In genomic region chr3:48845170-48845569, GRCh38 we compare ENCODE assay signal across 11 cellular contexts. TPM values are rescaled to one million over a fixed set of nuclear protein-coding genes. Genes with fewer than 3 reads are reported as not detected.
A peak's percentile ranks its signal among the peaks of the same experiment; 100 is the strongest.
DNase-seq lines count a peak whose midpoint lies in the region; ATAC-seq and TF ChIP-seq lines count a peak whose summit lies in the region.
"Had no signal": no experiment of that assay in that cellular context is flagged by ENCODE, and none has a peak within 500 bp of the region (broad histone marks: within the 10 kb centered on the region; RNA-seq: fewer than 3 reads in every experiment).

No MANE protein-coding gene starts in this region.

- TF ChIP-seq CTCF in glutamatergic neuron (IDR thresholded peaks at IDR 0.05; ENCODE audit: partially characterized antibody, unreplicated experiment), result no peak
- TF ChIP-seq CTCF in type B pancreatic cell (conservative IDR thresholded peaks at IDR 0.05), result no peak

- H3K4me1 Mint-ChIP-seq in activated naive CD8-positive, alpha-beta T cell (ENCODE audit: low read depth), result peaks cover 29% of the 10 kb centered on the region
- H3K4me1 Mint-ChIP-seq in activated naive CD8-positive, alpha-beta T cell treated with anti-CD3 and anti-CD28 coated beads, Interleukin-2, amount 50 U/mL, for 24 hours, result peaks cover 24% of the 10 kb centered on the region
- H3K4me1 Mint-ChIP-seq in T-helper 17 cell (peaks cover 16% of the 10 kb centered on the region), glutamatergic neuron (ENCODE audit: low read depth, unreplicated experiment) (peaks cover 8% of the 10 kb centered on the region), type B pancreatic cell (ENCODE audit: unreplicated experiment) (peaks cover 12% of the 10 kb centered on the region)

- DNase-seq in activated naive CD8-positive, alpha-beta T cell treated with anti-CD3 and anti-CD28 coated beads, Interleukin-2, amount 50 U/mL, for 24 hours, result no peak
- DNase-seq in T-helper 17 cell, result no peak
- DNase-seq in glutamatergic neuron, result no peak
- no peak for DNase-seq in type B pancreatic cell (ENCODE audit: extremely low spot score, unreplicated experiment)
- DNase-seq in stimulated activated naive CD4-positive, alpha-beta T cell (lab: John Stamatoyannopoulos, UW), result no peak
- no peak for DNase-seq in NCI-H2107 treated with DMSO at 0.1 percent for 48 hours (lab: John Stamatoyannopoulos, UW; ENCODE audit: unreplicated experiment)
- DNase-seq: DMS153, left cardiac atrium had no signal

- no peak for ATAC-seq in activated naive CD8-positive, alpha-beta T cell treated with anti-CD3 and anti-CD28 coated beads, Interleukin-2, amount 50 U/mL, for 24 hours
- no peak for ATAC-seq in T-helper 17 cell
- ATAC-seq in GM19455 (IDR thresholded peaks at IDR 0.05; ENCODE audit: unreplicated experiment), result no peak
- ATAC-seq: left cardiac atrium had no signal

- H3K27me3 Mint-ChIP-seq in activated naive CD8-positive, alpha-beta T cell, result no peaks in the 10 kb centered on the region
- H3K27me3 Mint-ChIP-seq in activated naive CD8-positive, alpha-beta T cell treated with anti-CD3 and anti-CD28 coated beads, Interleukin-2, amount 50 U/mL, for 24 hours, result no peaks in the 10 kb centered on the region
- no peaks in the 10 kb centered on the region for H3K27me3 Mint-ChIP-seq in T-helper 17 cell
- H3K27me3 Mint-ChIP-seq in glutamatergic neuron (ENCODE audit: unreplicated experiment), result no peaks in the 10 kb centered on the region
- no peaks in the 10 kb centered on the region for H3K27me3 Mint-ChIP-seq in type B pancreatic cell
- H3K27me3 Mint-ChIP-seq: dendritic cell treated with granulocyte-macrophage colony-stimulating factor and Interleukin-4, amounts not matched to agents 40 ng/mL and 50 ng/mL, for 4 days had no signal

- H3K4me3 Mint-ChIP-seq in activated naive CD8-positive, alpha-beta T cell, result peak overlapping the region; percentile 73
- H3K4me3 Mint-ChIP-seq in activated naive CD8-positive, alpha-beta T cell treated with anti-CD3 and anti-CD28 coated beads, Interleukin-2, amount 50 U/mL, for 24 hours, result no peak overlapping the region
- peak overlapping the region; percentile 50 for H3K4me3 Mint-ChIP-seq in T-helper 17 cell
- H3K4me3 Mint-ChIP-seq in glutamatergic neuron (ENCODE audit: unreplicated experiment), result peak overlapping the region; percentile 49
- peak overlapping the region; percentile 56 for H3K4me3 Mint-ChIP-seq in type B pancreatic cell

- peaks cover 2% of the 10 kb centered on the region for H3K36me3 Mint-ChIP-seq in activated naive CD8-positive, alpha-beta T cell
- H3K36me3 Mint-ChIP-seq in activated naive CD8-positive, alpha-beta T cell treated with anti-CD3 and anti-CD28 coated beads, Interleukin-2, amount 50 U/mL, for 24 hours (ENCODE audit: low read depth), result peaks cover 7% of the 10 kb centered on the region
- no peaks in the 10 kb centered on the region for H3K36me3 Mint-ChIP-seq in T-helper 17 cell (ENCODE audit: low read depth)
- H3K36me3 Mint-ChIP-seq in glutamatergic neuron (ENCODE audit: unreplicated experiment), result no peaks in the 10 kb centered on the region
- H3K36me3 Mint-ChIP-seq in type B pancreatic cell, result no peaks in the 10 kb centered on the region

- no peaks in the 10 kb centered on the region for H3K9me3 Mint-ChIP-seq in activated naive CD8-positive, alpha-beta T cell (ENCODE audit: low read depth)
- no peaks in the 10 kb centered on the region for H3K9me3 Mint-ChIP-seq in activated naive CD8-positive, alpha-beta T cell treated with anti-CD3 and anti-CD28 coated beads, Interleukin-2, amount 50 U/mL, for 24 hours
- H3K9me3 Mint-ChIP-seq in glutamatergic neuron (ENCODE audit: unreplicated experiment) (no peaks in the 10 kb centered on the region), type B pancreatic cell (no peaks in the 10 kb centered on the region)
- H3K9me3 Mint-ChIP-seq: dendritic cell treated with granulocyte-macrophage colony-stimulating factor and Interleukin-4, amounts not matched to agents 40 ng/mL and 50 ng/mL, for 4 days had no signal

- no peaks in the 10 kb centered on the region for H3K9me3 ChIP-seq in T-helper 17 cell (ENCODE audit: control insufficient read depth, low read length, poor library complexity, severe bottlenecking)

- no peak overlapping the region for H3K27ac Mint-ChIP-seq in activated naive CD8-positive, alpha-beta T cell
- no peak overlapping the region for H3K27ac Mint-ChIP-seq in activated naive CD8-positive, alpha-beta T cell treated with anti-CD3 and anti-CD28 coated beads, Interleukin-2, amount 50 U/mL, for 24 hours
- peak overlapping the region; percentile 45 for H3K27ac Mint-ChIP-seq in T-helper 17 cell
- H3K27ac Mint-ChIP-seq in glutamatergic neuron (ENCODE audit: unreplicated experiment), result no peak overlapping the region
- H3K27ac Mint-ChIP-seq in type B pancreatic cell, result no peak overlapping the region
- H3K27ac Mint-ChIP-seq: dendritic cell treated with granulocyte-macrophage colony-stimulating factor and Interleukin-4, amounts not matched to agents 40 ng/mL and 50 ng/mL, for 4 days had no signal

RNA-seq across cellular contexts. Expression of gene PRKAR2A, which starts 2.5 kb away (rescaled TPM):
- total RNA-seq in T-helper 17 cell (10 to 100 TPM; 30.8 to 40.4 TPM), glutamatergic neuron (ENCODE audit: unreplicated experiment) (55.5 TPM), type B pancreatic cell (ENCODE audit: low replicate concordance) (40.3 and 44.1 TPM in 2 replicates)

RNA-seq across cellular contexts. Expression of gene SLC25A20, which starts 53.5 kb away (rescaled TPM):
- 10 to 100 TPM in 1 of 2 donors, 1 to 10 TPM in 1; 6.9 to 14.5 TPM for total RNA-seq in T-helper 17 cell
- total RNA-seq in glutamatergic neuron (ENCODE audit: unreplicated experiment), result 24.3 TPM
- 15.2 and 15.3 TPM in 2 replicates for total RNA-seq in type B pancreatic cell (ENCODE audit: low replicate concordance)
